27 cellular contexts compared by ENCODE assay signal in genomic region chr7:156376317-156376716, GRCh38.
"Had no signal": no experiment of that assay in that cellular context is flagged by ENCODE, and none has a peak within 500 bp of the region (broad histone marks: within the 10 kb centered on the region; RNA-seq: fewer than 3 reads in every experiment).

No MANE protein-coding gene starts in this region.

- H3K4me1 ChIP-seq: esophagus squamous epithelium, gastrocnemius medialis, left ventricle myocardium inferior, neural progenitor cell, suprapubic skin, tibial nerve had no signal

- H3K36me3 ChIP-seq: cardiac muscle cell, esophagus squamous epithelium, gastrocnemius medialis, left ventricle myocardium inferior, neural progenitor cell, suprapubic skin, tibial nerve had no signal

- H2AFZ ChIP-seq: neural progenitor cell had no signal

- H3K4me1 Mint-ChIP-seq: activated CD4-positive, alpha-beta T cell treated with anti-CD3 and anti-CD28 coated beads, Interleukin-2, amount 10 ng/mL, durations not matched to agents 7 days and 5 days; activated CD8-positive, alpha-beta memory T cell treated with anti-CD3 and anti-CD28 coated beads, Interleukin-2, amount 10 ng/mL, durations not matched to agents 7 days and 5 days; activated naive CD8-positive, alpha-beta T cell treated with anti-CD3 and anti-CD28 coated beads, Interleukin-2, amount 50 U/mL, for 24 hours; endodermal cell; naive thymus-derived CD8-positive, alpha-beta T cell; neural progenitor cell; stimulated activated effector memory CD8-positive, alpha-beta T cell treated with anti-CD3 and anti-CD28 coated beads, Interleukin-12 subunit alpha, Interleukin-12 subunit beta, amount 100 ng/mL, for 72 hours; stimulated activated naive CD8-positive, alpha-beta T cell treated with anti-CD3 and anti-CD28 coated beads, Interleukin-15, amount 100 ng/mL, for 72 hours had no signal

- H3K4me3 Mint-ChIP-seq: activated CD4-positive, alpha-beta T cell treated with anti-CD3 and anti-CD28 coated beads, Interleukin-2, amount 10 ng/mL, durations not matched to agents 7 days and 5 days; activated CD8-positive, alpha-beta memory T cell treated with anti-CD3 and anti-CD28 coated beads, Interleukin-2, amount 10 ng/mL, durations not matched to agents 7 days and 5 days; activated CD8-positive, alpha-beta T cell treated with anti-CD3 and anti-CD28 coated beads for 36 hours; activated naive CD8-positive, alpha-beta T cell treated with anti-CD3 and anti-CD28 coated beads, Interleukin-2, amount 50 U/mL, for 24 hours; activated T-helper 1 cell treated with anti-CD3 and anti-CD28 coated beads, Interleukin-12 subunit alpha, Interleukin-12 subunit beta, Interleukin-2, Interleukin-4 antibody, amounts not matched to agents 30 ng/mL and 10 ng/mL and 1 ng/mL, durations not matched to agents 14 hours and 24 hours and 36 hours; endodermal cell; naive thymus-derived CD8-positive, alpha-beta T cell; neural progenitor cell; stimulated activated effector memory CD8-positive, alpha-beta T cell treated with anti-CD3 and anti-CD28 coated beads, Interleukin-12 subunit alpha, Interleukin-12 subunit beta, amount 100 ng/mL, for 72 hours; stimulated activated naive CD8-positive, alpha-beta T cell treated with anti-CD3 and anti-CD28 coated beads, Interleukin-15, amount 100 ng/mL, for 72 hours had no signal

- H3K27me3 ChIP-seq: body of pancreas, cardiac muscle cell, gastrocnemius medialis, neural progenitor cell, suprapubic skin, tibial nerve had no signal

- H3K27ac ChIP-seq: body of pancreas, cardiac muscle cell, esophagus squamous epithelium, gastrocnemius medialis, left ventricle myocardium inferior, neural progenitor cell, suprapubic skin, tibial nerve had no signal

- H3K36me3 Mint-ChIP-seq: activated CD8-positive, alpha-beta memory T cell treated with anti-CD3 and anti-CD28 coated beads, Interleukin-2, amount 10 ng/mL, durations not matched to agents 7 days and 5 days; neural progenitor cell; stimulated activated effector memory CD8-positive, alpha-beta T cell treated with anti-CD3 and anti-CD28 coated beads, Interleukin-12 subunit alpha, Interleukin-12 subunit beta, amount 100 ng/mL, for 72 hours had no signal

- H3K4me3 ChIP-seq: body of pancreas, cardiac muscle cell, esophagus squamous epithelium, gastrocnemius medialis, left ventricle myocardium inferior, neural progenitor cell, suprapubic skin, tibial nerve had no signal

- DNase-seq: activated CD4-positive, alpha-beta T cell treated with anti-CD3 and anti-CD28 coated beads, Interleukin-2, amount 10 ng/mL, durations not matched to agents 7 days and 5 days; activated CD8-positive, alpha-beta memory T cell treated with anti-CD3 and anti-CD28 coated beads, Interleukin-2, amount 10 ng/mL, durations not matched to agents 7 days and 5 days; activated CD8-positive, alpha-beta T cell treated with anti-CD3 and anti-CD28 coated beads for 36 hours; activated gamma-delta T cell; activated naive CD4-positive, alpha-beta T cell treated with anti-CD3 and anti-CD28 coated beads, Interleukin-2, amount 50 U/mL, for 16 hours; activated naive CD8-positive, alpha-beta T cell treated with anti-CD3 and anti-CD28 coated beads, Interleukin-2, amount 50 U/mL, for 24 hours; anterior cingulate cortex; body of pancreas; cortex of kidney; endodermal cell; esophagus squamous epithelium; gastrocnemius medialis; head of caudate nucleus; hypothalamus; left ventricle myocardium inferior; naive thymus-derived CD8-positive, alpha-beta T cell; posterior cingulate gyrus; small intestine; stimulated activated CD4-positive, alpha-beta T cell treated with anti-CD3 and anti-CD28 coated beads, Interleukin-2, amount 100 ng/mL, for 24 hours; stimulated activated naive CD8-positive, alpha-beta T cell treated with anti-CD3 and anti-CD28 coated beads, Interleukin-15, amount 100 ng/mL, for 72 hours had no signal

- H3K9ac ChIP-seq: neural progenitor cell had no signal

- H3K27me3 Mint-ChIP-seq: activated CD8-positive, alpha-beta memory T cell treated with anti-CD3 and anti-CD28 coated beads, Interleukin-2, amount 10 ng/mL, durations not matched to agents 7 days and 5 days had no signal

- H3K27ac Mint-ChIP-seq: activated CD4-positive, alpha-beta T cell treated with anti-CD3 and anti-CD28 coated beads, Interleukin-2, amount 10 ng/mL, durations not matched to agents 7 days and 5 days; activated CD8-positive, alpha-beta memory T cell treated with anti-CD3 and anti-CD28 coated beads, Interleukin-2, amount 10 ng/mL, durations not matched to agents 7 days and 5 days; activated CD8-positive, alpha-beta T cell treated with anti-CD3 and anti-CD28 coated beads for 36 hours; activated naive CD8-positive, alpha-beta T cell treated with anti-CD3 and anti-CD28 coated beads, Interleukin-2, amount 50 U/mL, for 24 hours; activated T-helper 1 cell treated with anti-CD3 and anti-CD28 coated beads, Interleukin-12 subunit alpha, Interleukin-12 subunit beta, Interleukin-2, Interleukin-4 antibody, amounts not matched to agents 30 ng/mL and 10 ng/mL and 1 ng/mL, durations not matched to agents 14 hours and 24 hours and 36 hours; endodermal cell; naive thymus-derived CD8-positive, alpha-beta T cell; neural progenitor cell; stimulated activated effector memory CD8-positive, alpha-beta T cell treated with anti-CD3 and anti-CD28 coated beads, Interleukin-12 subunit alpha, Interleukin-12 subunit beta, amount 100 ng/mL, for 72 hours; stimulated activated naive CD8-positive, alpha-beta T cell treated with anti-CD3 and anti-CD28 coated beads, Interleukin-15, amount 100 ng/mL, for 72 hours had no signal

- H3K9me3 ChIP-seq: body of pancreas, gastrocnemius medialis had no signal

- H3K9me3 Mint-ChIP-seq: activated T-helper 1 cell treated with anti-CD3 and anti-CD28 coated beads, Interleukin-12 subunit alpha, Interleukin-12 subunit beta, Interleukin-2, Interleukin-4 antibody, amounts not matched to agents 30 ng/mL and 10 ng/mL and 1 ng/mL, durations not matched to agents 14 hours and 24 hours and 36 hours; neural progenitor cell had no signal

- ATAC-seq: activated CD8-positive, alpha-beta memory T cell treated with anti-CD3 and anti-CD28 coated beads, Interleukin-2, amount 10 ng/mL, durations not matched to agents 7 days and 5 days; activated CD8-positive, alpha-beta T cell treated with anti-CD3 and anti-CD28 coated beads for 36 hours; activated naive CD8-positive, alpha-beta T cell treated with anti-CD3 and anti-CD28 coated beads, Interleukin-2, amount 50 U/mL, for 24 hours; body of pancreas; gastrocnemius medialis; naive thymus-derived CD8-positive, alpha-beta T cell; sciatic nerve; stimulated activated effector memory CD8-positive, alpha-beta T cell treated with anti-CD3 and anti-CD28 coated beads, Interleukin-12 subunit alpha, Interleukin-12 subunit beta, amount 100 ng/mL, for 72 hours; stimulated activated naive CD8-positive, alpha-beta T cell treated with anti-CD3 and anti-CD28 coated beads, Interleukin-15, amount 100 ng/mL, for 72 hours had no signal

- H3K4me2 ChIP-seq: neural progenitor cell had no signal
